Comparison of ENCODE assay signal across 1 cellular context in the genomic region with DNA sequence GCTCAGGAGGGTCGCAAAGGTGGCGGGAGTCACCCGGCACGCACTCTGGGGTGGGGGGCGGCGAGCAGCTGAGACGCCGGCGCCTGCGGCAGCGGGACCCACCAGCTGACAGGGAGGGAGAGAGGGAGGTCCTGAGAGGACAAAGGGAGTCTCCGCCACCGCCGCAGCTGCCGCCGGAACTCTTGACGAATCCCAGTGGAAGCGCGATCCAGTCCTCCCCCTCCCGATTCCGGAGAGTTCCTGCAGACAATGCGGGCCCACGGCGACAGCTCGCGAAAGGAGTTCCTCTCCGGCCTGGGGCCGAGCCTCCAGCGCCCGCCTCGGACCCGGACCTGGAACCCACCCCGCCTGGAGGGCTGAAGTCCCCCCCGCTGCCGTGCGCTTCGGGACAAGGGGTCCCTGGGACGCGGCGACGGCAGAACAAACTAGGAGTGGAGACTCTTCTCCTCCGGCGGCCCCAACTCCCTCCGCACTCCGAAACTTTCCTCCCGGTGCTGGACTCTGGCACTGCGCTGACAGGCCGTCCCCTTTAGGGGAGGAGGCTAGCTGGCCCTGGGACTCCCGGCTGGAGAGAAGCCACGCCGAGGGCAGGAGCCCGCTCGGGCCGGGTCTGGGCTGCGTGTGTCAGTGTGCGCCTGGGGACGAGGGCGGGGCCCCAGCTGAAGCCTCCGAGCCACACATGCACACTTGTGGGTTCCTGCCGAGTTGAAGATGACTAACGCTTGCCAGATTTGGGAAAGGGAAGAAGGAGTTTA.
TF ChIP-seq lines count a peak whose summit lies in the region.

A gene (minus strand): TSS at position 623 of the 755 bp plus-strand sequence. CDS start 669 bp downstream, outside the sequence.

TF ChIP-seq in HepG2, 621 proteins besides CTCF, POLR2A, EP300 and RAD21 (continued from another document and continues in another):
- TF ChIP-seq, protein P1, sequence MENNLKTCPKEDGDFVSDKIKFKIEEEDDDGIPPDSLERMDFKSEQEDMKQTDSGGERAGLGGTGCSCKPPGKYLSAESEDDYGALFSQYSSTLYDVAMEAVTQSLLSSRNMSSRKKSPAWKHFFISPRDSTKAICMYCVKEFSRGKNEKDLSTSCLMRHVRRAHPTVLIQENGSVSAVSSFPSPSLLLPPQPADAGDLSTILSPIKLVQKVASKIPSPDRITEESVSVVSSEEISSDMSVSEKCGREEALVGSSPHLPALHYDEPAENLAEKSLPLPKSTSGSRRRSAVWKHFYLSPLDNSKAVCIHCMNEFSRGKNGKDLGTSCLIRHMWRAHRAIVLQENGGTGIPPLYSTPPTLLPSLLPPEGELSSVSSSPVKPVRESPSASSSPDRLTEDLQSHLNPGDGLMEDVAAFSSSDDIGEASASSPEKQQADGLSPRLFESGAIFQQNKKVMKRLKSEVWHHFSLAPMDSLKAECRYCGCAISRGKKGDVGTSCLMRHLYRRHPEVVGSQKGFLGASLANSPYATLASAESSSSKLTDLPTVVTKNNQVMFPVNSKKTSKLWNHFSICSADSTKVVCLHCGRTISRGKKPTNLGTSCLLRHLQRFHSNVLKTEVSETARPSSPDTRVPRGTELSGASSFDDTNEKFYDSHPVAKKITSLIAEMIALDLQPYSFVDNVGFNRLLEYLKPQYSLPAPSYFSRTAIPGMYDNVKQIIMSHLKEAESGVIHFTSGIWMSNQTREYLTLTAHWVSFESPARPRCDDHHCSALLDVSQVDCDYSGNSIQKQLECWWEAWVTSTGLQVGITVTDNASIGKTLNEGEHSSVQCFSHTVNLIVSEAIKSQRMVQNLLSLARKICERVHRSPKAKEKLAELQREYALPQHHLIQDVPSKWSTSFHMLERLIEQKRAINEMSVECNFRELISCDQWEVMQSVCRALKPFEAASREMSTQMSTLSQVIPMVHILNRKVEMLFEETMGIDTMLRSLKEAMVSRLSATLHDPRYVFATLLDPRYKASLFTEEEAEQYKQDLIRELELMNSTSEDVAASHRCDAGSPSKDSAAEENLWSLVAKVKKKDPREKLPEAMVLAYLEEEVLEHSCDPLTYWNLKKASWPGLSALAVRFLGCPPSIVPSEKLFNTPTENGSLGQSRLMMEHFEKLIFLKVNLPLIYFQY (CRISPR knock-in tag; IDR thresholded peaks at IDR 0.05; ENCODE audit: borderline replicate concordance) = peak; percentile 80; the same call in 1 of the 2 replicates
- no peak for TF ChIP-seq ZNF232 (CRISPR knock-in tag; IDR thresholded peaks at IDR 0.05; ENCODE audit: borderline replicate concordance)
- TF ChIP-seq, protein P2, sequence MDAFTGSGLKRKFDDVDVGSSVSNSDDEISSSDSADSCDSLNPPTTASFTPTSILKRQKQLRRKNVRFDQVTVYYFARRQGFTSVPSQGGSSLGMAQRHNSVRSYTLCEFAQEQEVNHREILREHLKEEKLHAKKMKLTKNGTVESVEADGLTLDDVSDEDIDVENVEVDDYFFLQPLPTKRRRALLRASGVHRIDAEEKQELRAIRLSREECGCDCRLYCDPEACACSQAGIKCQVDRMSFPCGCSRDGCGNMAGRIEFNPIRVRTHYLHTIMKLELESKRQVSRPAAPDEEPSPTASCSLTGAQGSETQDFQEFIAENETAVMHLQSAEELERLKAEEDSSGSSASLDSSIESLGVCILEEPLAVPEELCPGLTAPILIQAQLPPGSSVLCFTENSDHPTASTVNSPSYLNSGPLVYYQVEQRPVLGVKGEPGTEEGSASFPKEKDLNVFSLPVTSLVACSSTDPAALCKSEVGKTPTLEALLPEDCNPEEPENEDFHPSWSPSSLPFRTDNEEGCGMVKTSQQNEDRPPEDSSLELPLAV (CRISPR knock-in tag; conservative IDR thresholded peaks at IDR 0.05; ENCODE audit: low read depth) = no peak
- TF ChIP-seq ZNF264 (CRISPR knock-in tag; IDR thresholded peaks at IDR 0.05) = peak; percentile 12; the same call in 1 of the 2 replicates
- peak; percentile 64 for TF ChIP-seq SAP130 (CRISPR knock-in tag; IDR thresholded peaks at IDR 0.05; ENCODE audit: low read depth)
- TF ChIP-seq, protein P3, sequence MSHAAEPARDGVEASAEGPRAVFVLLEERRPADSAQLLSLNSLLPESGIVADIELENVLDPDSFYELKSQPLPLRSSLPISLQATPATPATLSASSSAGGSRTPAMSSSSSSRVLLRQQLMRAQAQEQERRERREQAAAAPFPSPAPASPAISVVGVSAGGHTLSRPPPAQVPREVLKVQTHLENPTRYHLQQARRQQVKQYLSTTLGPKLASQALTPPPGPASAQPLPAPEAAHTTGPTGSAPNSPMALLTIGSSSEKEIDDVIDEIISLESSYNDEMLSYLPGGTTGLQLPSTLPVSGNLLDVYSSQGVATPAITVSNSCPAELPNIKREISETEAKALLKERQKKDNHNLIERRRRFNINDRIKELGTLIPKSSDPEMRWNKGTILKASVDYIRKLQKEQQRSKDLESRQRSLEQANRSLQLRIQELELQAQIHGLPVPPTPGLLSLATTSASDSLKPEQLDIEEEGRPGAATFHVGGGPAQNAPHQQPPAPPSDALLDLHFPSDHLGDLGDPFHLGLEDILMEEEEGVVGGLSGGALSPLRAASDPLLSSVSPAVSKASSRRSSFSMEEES (CRISPR knock-in tag; IDR thresholded peaks at IDR 0.05) = peak; percentile 18; the same call in 1 of the 2 replicates
- no peak for TF ChIP-seq ZNF790 (CRISPR knock-in tag; IDR thresholded peaks at IDR 0.05; ENCODE audit: borderline replicate concordance)
- TF ChIP-seq AKAP8 (CRISPR knock-in tag; IDR thresholded peaks at IDR 0.05) = no peak
- TF ChIP-seq, protein P4, sequence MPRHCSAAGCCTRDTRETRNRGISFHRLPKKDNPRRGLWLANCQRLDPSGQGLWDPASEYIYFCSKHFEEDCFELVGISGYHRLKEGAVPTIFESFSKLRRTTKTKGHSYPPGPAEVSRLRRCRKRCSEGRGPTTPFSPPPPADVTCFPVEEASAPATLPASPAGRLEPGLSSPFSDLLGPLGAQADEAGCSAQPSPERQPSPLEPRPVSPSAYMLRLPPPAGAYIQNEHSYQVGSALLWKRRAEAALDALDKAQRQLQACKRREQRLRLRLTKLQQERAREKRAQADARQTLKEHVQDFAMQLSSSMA (CRISPR knock-in tag; IDR thresholded peaks at IDR 0.05) = no peak
- 0 out of 2 replicates have a peak, but pooled peaks have one; percentile 18 for TF ChIP-seq KMT2A (CRISPR knock-in tag; IDR thresholded peaks at IDR 0.05)
- no peak for TF ChIP-seq ZNF383 (CRISPR knock-in tag; IDR thresholded peaks at IDR 0.05; ENCODE audit: borderline replicate concordance)
- TF ChIP-seq, protein P5, sequence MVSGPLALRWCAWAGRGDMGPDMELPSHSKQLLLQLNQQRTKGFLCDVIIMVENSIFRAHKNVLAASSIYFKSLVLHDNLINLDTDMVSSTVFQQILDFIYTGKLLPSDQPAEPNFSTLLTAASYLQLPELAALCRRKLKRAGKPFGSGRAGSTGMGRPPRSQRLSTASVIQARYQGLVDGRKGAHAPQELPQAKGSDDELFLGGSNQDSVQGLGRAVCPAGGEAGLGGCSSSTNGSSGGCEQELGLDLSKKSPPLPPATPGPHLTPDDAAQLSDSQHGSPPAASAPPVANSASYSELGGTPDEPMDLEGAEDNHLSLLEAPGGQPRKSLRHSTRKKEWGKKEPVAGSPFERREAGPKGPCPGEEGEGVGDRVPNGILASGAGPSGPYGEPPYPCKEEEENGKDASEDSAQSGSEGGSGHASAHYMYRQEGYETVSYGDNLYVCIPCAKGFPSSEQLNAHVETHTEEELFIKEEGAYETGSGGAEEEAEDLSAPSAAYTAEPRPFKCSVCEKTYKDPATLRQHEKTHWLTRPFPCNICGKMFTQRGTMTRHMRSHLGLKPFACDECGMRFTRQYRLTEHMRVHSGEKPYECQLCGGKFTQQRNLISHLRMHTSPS (CRISPR knock-in tag; IDR thresholded peaks at IDR 0.05; ENCODE audit: low read depth) = no peak
- no peak for TF ChIP-seq ZNF816 (CRISPR knock-in tag; IDR thresholded peaks at IDR 0.05; ENCODE audit: borderline replicate concordance)
- TF ChIP-seq ERF (CRISPR knock-in tag; IDR thresholded peaks at IDR 0.05) = no peak
- no peak for TF ChIP-seq HMGA1 (CRISPR knock-in tag; conservative IDR thresholded peaks at IDR 0.05)
- TF ChIP-seq CBFB (CRISPR knock-in tag; IDR thresholded peaks at IDR 0.05) = no peak; the same call in 1 of the 2 replicates
- TF ChIP-seq IKZF1 (IDR thresholded peaks at IDR 0.05) = no peak
- TF ChIP-seq SRSF4 (IDR thresholded peaks at IDR 0.05; ENCODE audit: low read depth, low read length, poor library complexity, severe bottlenecking) = no peak
- 0 out of 2 replicates have a peak, but pooled peaks have one; percentile 59 for TF ChIP-seq ZSCAN30 (CRISPR knock-in tag; IDR thresholded peaks at IDR 0.05)
- TF ChIP-seq REPIN1 (CRISPR knock-in tag; IDR thresholded peaks at IDR 0.05; ENCODE audit: borderline replicate concordance, low read depth) = no peak
- no peak for TF ChIP-seq ZNF484 (CRISPR knock-in tag; IDR thresholded peaks at IDR 0.05; ENCODE audit: borderline replicate concordance, low read depth)
- no peak for TF ChIP-seq GTF2F1 (IDR thresholded peaks at IDR 0.05; ENCODE audit: low read length)
- TF ChIP-seq NFRKB (IDR thresholded peaks at IDR 0.05) = no peak
- TF ChIP-seq RFXANK (CRISPR knock-in tag; IDR thresholded peaks at IDR 0.05) = no peak
- TF ChIP-seq, protein P6, sequence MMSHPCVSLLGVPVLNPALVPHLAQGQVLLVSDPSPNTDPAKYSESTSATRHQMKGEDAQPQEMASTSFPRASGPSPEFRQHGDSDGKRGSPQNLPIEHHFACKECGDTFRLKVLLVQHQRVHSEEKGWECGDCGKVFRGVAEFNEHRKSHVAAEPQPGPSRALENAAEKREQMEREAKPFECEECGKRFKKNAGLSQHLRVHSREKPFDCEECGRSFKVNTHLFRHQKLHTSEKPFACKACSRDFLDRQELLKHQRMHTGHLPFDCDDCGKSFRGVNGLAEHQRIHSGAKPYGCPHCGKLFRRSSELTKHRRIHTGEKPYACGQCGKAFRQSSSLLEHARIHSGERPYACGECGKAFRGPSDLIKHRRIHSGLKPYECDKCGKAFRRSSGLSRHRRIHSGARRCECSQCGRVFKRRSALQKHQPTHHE (CRISPR knock-in tag; IDR thresholded peaks at IDR 0.05; ENCODE audit: borderline replicate concordance) = no peak
- TF ChIP-seq TOPORS (CRISPR knock-in tag; IDR thresholded peaks at IDR 0.05) = peak; percentile 49; the same call in 1 of the 2 replicates
- no peak for TF ChIP-seq ZNF850 (CRISPR knock-in tag; conservative IDR thresholded peaks at IDR 0.05)
- TF ChIP-seq CREM (IDR thresholded peaks at IDR 0.05) = no peak
- no peak for TF ChIP-seq CREM (CRISPR knock-in tag; IDR thresholded peaks at IDR 0.05)
- peak; percentile 74; the same call in 1 of the 2 replicates for TF ChIP-seq ZNF547 (CRISPR knock-in tag; IDR thresholded peaks at IDR 0.05)
- TF ChIP-seq, protein P7, sequence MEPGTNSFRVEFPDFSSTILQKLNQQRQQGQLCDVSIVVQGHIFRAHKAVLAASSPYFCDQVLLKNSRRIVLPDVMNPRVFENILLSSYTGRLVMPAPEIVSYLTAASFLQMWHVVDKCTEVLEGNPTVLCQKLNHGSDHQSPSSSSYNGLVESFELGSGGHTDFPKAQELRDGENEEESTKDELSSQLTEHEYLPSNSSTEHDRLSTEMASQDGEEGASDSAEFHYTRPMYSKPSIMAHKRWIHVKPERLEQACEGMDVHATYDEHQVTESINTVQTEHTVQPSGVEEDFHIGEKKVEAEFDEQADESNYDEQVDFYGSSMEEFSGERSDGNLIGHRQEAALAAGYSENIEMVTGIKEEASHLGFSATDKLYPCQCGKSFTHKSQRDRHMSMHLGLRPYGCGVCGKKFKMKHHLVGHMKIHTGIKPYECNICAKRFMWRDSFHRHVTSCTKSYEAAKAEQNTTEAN (CRISPR knock-in tag; conservative IDR thresholded peaks at IDR 0.05) = peak; percentile 52
- no peak for TF ChIP-seq ZMYM3 (CRISPR knock-in tag; IDR thresholded peaks at IDR 0.05)
- no peak for TF ChIP-seq ZFP36L1 (CRISPR knock-in tag; IDR thresholded peaks at IDR 0.05)
- TF ChIP-seq NONO (IDR thresholded peaks at IDR 0.05) = no peak
- TF ChIP-seq NONO (CRISPR knock-in tag; conservative IDR thresholded peaks at IDR 0.05) = 0 out of 2 replicates have a peak, but pooled peaks have one; percentile 36
- TF ChIP-seq, protein P8, sequence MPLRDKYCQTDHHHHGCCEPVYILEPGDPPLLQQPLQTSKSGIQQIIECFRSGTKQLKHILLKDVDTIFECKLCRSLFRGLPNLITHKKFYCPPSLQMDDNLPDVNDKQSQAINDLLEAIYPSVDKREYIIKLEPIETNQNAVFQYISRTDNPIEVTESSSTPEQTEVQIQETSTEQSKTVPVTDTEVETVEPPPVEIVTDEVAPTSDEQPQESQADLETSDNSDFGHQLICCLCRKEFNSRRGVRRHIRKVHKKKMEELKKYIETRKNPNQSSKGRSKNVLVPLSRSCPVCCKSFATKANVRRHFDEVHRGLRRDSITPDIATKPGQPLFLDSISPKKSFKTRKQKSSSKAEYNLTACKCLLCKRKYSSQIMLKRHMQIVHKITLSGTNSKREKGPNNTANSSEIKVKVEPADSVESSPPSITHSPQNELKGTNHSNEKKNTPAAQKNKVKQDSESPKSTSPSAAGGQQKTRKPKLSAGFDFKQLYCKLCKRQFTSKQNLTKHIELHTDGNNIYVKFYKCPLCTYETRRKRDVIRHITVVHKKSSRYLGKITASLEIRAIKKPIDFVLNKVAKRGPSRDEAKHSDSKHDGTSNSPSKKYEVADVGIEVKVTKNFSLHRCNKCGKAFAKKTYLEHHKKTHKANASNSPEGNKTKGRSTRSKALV (CRISPR knock-in tag; IDR thresholded peaks at IDR 0.05) = no peak; the same call in 1 of the 2 replicates
- no peak for TF ChIP-seq ZNF552 (CRISPR knock-in tag; IDR thresholded peaks at IDR 0.05; ENCODE audit: borderline replicate concordance)
- TF ChIP-seq TCF7 (IDR thresholded peaks at IDR 0.05; ENCODE audit: low read depth) = no peak
- TF ChIP-seq ZNF782 (CRISPR knock-in tag; IDR thresholded peaks at IDR 0.05; ENCODE audit: borderline replicate concordance) = no peak; the same call in 1 of the 2 replicates
- peak; percentile 16; the same call in 1 of the 2 replicates for TF ChIP-seq EEA1 (CRISPR knock-in tag; IDR thresholded peaks at IDR 0.05; ENCODE audit: borderline replicate concordance)
- TF ChIP-seq HNRNPLL (IDR thresholded peaks at IDR 0.05; ENCODE audit: low read depth, low read length, poor library complexity, severe bottlenecking) = peak; percentile 99
- no peak for TF ChIP-seq NR2F6 (IDR thresholded peaks at IDR 0.05)
- TF ChIP-seq NR2F6 (CRISPR knock-in tag; IDR thresholded peaks at IDR 0.05) = no peak
- TF ChIP-seq NPAS2 (CRISPR knock-in tag; IDR thresholded peaks at IDR 0.05; ENCODE audit: borderline replicate concordance) = no peak
- TF ChIP-seq ZNF30 (CRISPR knock-in tag; IDR thresholded peaks at IDR 0.05) = no peak
- peak; percentile 17 for TF ChIP-seq ZEB1 (IDR thresholded peaks at IDR 0.05; ENCODE audit: insufficient replicate concordance, low read depth)
- TF ChIP-seq PPARG (CRISPR knock-in tag; conservative IDR thresholded peaks at IDR 0.05) = no peak
- TF ChIP-seq, protein P9, sequence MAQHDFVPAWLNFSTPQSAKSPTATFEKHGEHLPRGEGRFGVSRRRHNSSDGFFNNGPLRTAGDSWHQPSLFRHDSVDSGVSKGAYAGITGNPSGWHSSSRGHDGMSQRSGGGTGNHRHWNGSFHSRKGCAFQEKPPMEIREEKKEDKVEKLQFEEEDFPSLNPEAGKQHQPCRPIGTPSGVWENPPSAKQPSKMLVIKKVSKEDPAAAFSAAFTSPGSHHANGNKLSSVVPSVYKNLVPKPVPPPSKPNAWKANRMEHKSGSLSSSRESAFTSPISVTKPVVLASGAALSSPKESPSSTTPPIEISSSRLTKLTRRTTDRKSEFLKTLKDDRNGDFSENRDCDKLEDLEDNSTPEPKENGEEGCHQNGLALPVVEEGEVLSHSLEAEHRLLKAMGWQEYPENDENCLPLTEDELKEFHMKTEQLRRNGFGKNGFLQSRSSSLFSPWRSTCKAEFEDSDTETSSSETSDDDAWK (CRISPR knock-in tag; IDR thresholded peaks at IDR 0.05) = no peak
- peak; percentile 34; the same call in 1 of the 2 replicates for TF ChIP-seq CCDC6 (CRISPR knock-in tag; IDR thresholded peaks at IDR 0.05)
- TF ChIP-seq POLR2AphosphoS5 (IDR thresholded peaks at IDR 0.05; ENCODE audit: low read depth, low read length) = peak; percentile 49; the same call in 1 of the 2 replicates
